Comparison of ENCODE assay signal across 22 cellular contexts in genomic region chr1:231508497-231508896, GRCh38. TPM values are rescaled to one million over a fixed set of nuclear protein-coding genes. Genes with fewer than 3 reads are reported as not detected.
DNase-seq lines count a peak whose midpoint lies in the region; ATAC-seq and TF ChIP-seq lines count a peak whose summit lies in the region.
"Had no signal": no experiment of that assay in that cellular context is flagged by ENCODE, and none has a peak within 500 bp of the region (broad histone marks: within the 10 kb centered on the region; RNA-seq: fewer than 3 reads in every experiment).

No MANE protein-coding gene starts in this region.

- peak; percentile 51 for DNase-seq in NCI-H2227 (lab: John Stamatoyannopoulos, UW; ENCODE audit: unreplicated experiment)
- no peak for DNase-seq in chondrocyte (ENCODE audit: low spot score)
- DNase-seq in type B pancreatic cell (ENCODE audit: extremely low spot score, unreplicated experiment): no peak
- DNase-seq in RWPE1 (ENCODE audit: low spot score): no peak
- no peak for DNase-seq in islet precursor cell
- DNase-seq: activated CD4-positive, alpha-beta T cell treated with anti-CD3 and anti-CD28 coated beads for 48 hours; activated naive CD8-positive, alpha-beta T cell treated with anti-CD3 and anti-CD28 coated beads, Interleukin-2, amount 50 U/mL, for 24 hours; BE2C; brain microvascular endothelial cell; colonic mucosa; hippocampal formation; naive B cell; NCI-H1417; NCI-H69; SHP77; stimulated activated naive CD4-positive, alpha-beta T cell; T-cell had no signal

- peak overlapping the region; percentile 53 for H3K27ac Mint-ChIP-seq in chondrocyte (ENCODE audit: unreplicated experiment)
- peak overlapping the region; percentile 65 for H3K27ac Mint-ChIP-seq in type B pancreatic cell
- H3K27ac Mint-ChIP-seq: activated naive CD8-positive, alpha-beta T cell treated with anti-CD3 and anti-CD28 coated beads, Interleukin-2, amount 50 U/mL, for 24 hours; activated T-helper 17 cell treated with anti-CD3 and anti-CD28 coated beads, Interleukin-2, amount 50 U/mL, for 72 hours; naive B cell; T-cell had no signal

- ATAC-seq in HG02798 (IDR thresholded peaks at IDR 0.05; ENCODE audit: poor library complexity, unreplicated experiment): no peak
- ATAC-seq: activated naive CD8-positive, alpha-beta T cell treated with anti-CD3 and anti-CD28 coated beads, Interleukin-2, amount 50 U/mL, for 24 hours; T-cell had no signal

- POLR2A ChIA-PET in RWPE1 (lab: Yijun Ruan, JAX; ENCODE audit: low non-redundant PET): no interaction called here

- H3K4me1 Mint-ChIP-seq in chondrocyte (ENCODE audit: low read depth): no peaks in the 10 kb centered on the region
- peaks cover 5% of the 10 kb centered on the region for H3K4me1 Mint-ChIP-seq in type B pancreatic cell (ENCODE audit: unreplicated experiment)
- H3K4me1 Mint-ChIP-seq: activated T-helper 17 cell treated with anti-CD3 and anti-CD28 coated beads, Interleukin-2, amount 50 U/mL, for 72 hours; naive B cell; T-cell had no signal

- no peaks in the 10 kb centered on the region for H3K9me3 ChIP-seq in mesodermal cell (ENCODE audit: control insufficient read depth, low read length)
- H3K9me3 ChIP-seq: colonic mucosa, tibial nerve had no signal

- no peak overlapping the region for H3K4me3 Mint-ChIP-seq in chondrocyte (ENCODE audit: unreplicated experiment)
- H3K4me3 Mint-ChIP-seq in type B pancreatic cell: no peak overlapping the region
- H3K4me3 Mint-ChIP-seq: activated naive CD8-positive, alpha-beta T cell treated with anti-CD3 and anti-CD28 coated beads, Interleukin-2, amount 50 U/mL, for 24 hours; activated T-helper 17 cell treated with anti-CD3 and anti-CD28 coated beads, Interleukin-2, amount 50 U/mL, for 72 hours; naive B cell; T-cell had no signal

- H3K36me3 Mint-ChIP-seq in chondrocyte (ENCODE audit: low read depth) (no peaks in the 10 kb centered on the region), type B pancreatic cell (no peaks in the 10 kb centered on the region)
- H3K36me3 Mint-ChIP-seq: naive B cell, T-cell had no signal

- H3K27me3 Mint-ChIP-seq in chondrocyte (ENCODE audit: low read depth): no peaks in the 10 kb centered on the region
- H3K27me3 Mint-ChIP-seq in type B pancreatic cell: no peaks in the 10 kb centered on the region

- H3K4me3 ChIP-seq in mesodermal cell (ENCODE audit: extremely low read depth, insufficient read depth, low read length, poor library complexity, severe bottlenecking): no peak overlapping the region
- H3K4me3 ChIP-seq: colonic mucosa, tibial nerve had no signal

- H3K27ac ChIP-seq in mesodermal cell (ENCODE audit: low read depth, low read length, severe bottlenecking): peak overlapping the region; percentile 23
- no peak overlapping the region for H3K27ac ChIP-seq in RWPE1
- H3K27ac ChIP-seq: brain microvascular endothelial cell, colonic mucosa, parathyroid adenoma, tibial nerve had no signal

- WGBS in mesodermal cell (ENCODE audit: insufficient coverage in 2 of 2), 2 experiments: 85 to 93% methylated on average over 3 to 6 of the region's 6 CpGs

- H3K36me3 ChIP-seq in mesodermal cell (ENCODE audit: control insufficient read depth, insufficient read depth, low read length): no peaks in the 10 kb centered on the region
- H3K36me3 ChIP-seq: BE2C, brain microvascular endothelial cell, colonic mucosa, tibial nerve had no signal

- H3K9me3 Mint-ChIP-seq in chondrocyte (ENCODE audit: low read depth) (no peaks in the 10 kb centered on the region), type B pancreatic cell (no peaks in the 10 kb centered on the region)
- H3K9me3 Mint-ChIP-seq: activated naive CD8-positive, alpha-beta T cell treated with anti-CD3 and anti-CD28 coated beads, Interleukin-2, amount 50 U/mL, for 24 hours; activated T-helper 17 cell treated with anti-CD3 and anti-CD28 coated beads, Interleukin-2, amount 50 U/mL, for 72 hours had no signal

- CTCF ChIA-PET in RWPE1 (lab: Yijun Ruan, JAX): no interaction called here

- TF ChIP-seq CTCF in chondrocyte (IDR thresholded peaks at IDR 0.05) (no peak), type B pancreatic cell (conservative IDR thresholded peaks at IDR 0.05) (no peak), RWPE1 (conservative IDR thresholded peaks at IDR 0.05; ENCODE audit: low read depth) (no peak)

- peaks cover 3% of the 10 kb centered on the region for H3K4me1 ChIP-seq in mesodermal cell (ENCODE audit: control insufficient read depth, insufficient read depth, low read length, poor library complexity, severe bottlenecking)
- H3K4me1 ChIP-seq: colonic mucosa, parathyroid adenoma, tibial nerve had no signal

RNA-seq across cellular contexts. Expression of gene TSNAX, which starts 20.0 kb away (rescaled TPM):
- total RNA-seq in chondrocyte: 32.3 to 40.5 TPM (median 36.8 TPM) in 3 replicates
- polyA plus RNA-seq in mesodermal cell (2013, experiment 1 of 2): 35.4 TPM
- polyA plus RNA-seq in mesodermal cell (2013, experiment 2 of 2): 31.9 TPM
- total RNA-seq in type B pancreatic cell (ENCODE audit: low replicate concordance): 28.0 and 34.0 TPM in 2 replicates
